Comparison of ENCODE assay signal across 9 cellular contexts in the genomic region with DNA sequence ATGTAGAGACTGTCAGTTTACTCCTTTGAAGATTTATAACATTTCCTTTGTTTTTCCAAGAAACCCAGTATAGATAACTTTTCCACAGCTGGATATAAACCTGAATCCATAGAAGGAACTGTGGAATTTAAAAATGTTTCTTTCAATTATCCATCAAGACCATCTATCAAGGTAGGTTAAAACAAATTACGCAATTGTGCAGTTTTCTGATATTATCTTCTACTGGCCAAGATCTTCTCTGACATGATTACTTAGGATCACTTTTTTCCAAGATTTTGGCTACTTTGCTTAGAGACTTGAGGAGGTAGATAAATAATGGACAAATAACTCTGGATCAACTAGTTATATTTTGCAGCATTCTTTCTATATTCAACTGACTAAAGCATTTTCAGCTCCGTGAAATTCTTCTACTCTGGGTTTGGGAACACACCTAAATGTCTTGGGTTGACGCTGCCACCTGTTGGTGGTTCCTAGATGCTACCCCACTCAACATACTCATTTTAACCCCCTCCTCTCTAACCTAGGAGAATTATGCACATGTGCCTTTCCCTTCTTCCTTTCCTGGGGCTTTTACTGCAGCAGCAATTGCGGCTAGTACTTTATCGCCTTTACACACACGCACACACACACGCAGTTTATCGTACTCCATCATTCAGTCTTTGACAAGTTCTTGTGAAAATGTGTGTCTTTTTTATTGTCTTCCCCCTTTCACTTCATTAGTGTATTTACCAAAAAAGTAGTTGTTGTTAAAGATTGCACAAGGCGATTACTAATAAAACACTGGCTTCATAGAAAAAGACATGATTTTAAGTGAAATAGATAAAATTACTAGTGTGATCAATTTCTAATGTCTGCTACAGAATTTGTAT. TPM values are rescaled to one million over a fixed set of nuclear protein-coding genes. Genes with fewer than 3 reads are reported as not detected.
DNase-seq lines count a peak whose midpoint lies in the region; ATAC-seq and TF ChIP-seq lines count a peak whose summit lies in the region.
"Had no signal": no experiment of that assay in that cellular context is flagged by ENCODE, and none has a peak within 500 bp of the region (broad histone marks: within the 10 kb centered on the region; RNA-seq: fewer than 3 reads in every experiment).

No MANE protein-coding gene starts in this region.

- H3K4me3 ChIP-seq in hepatocyte, result no peak overlapping the region
- H3K4me3 ChIP-seq: skin epidermis had no signal

- no peaks in the 10 kb centered on the region for H3K27me3 ChIP-seq in hepatocyte

- H3K4me1 ChIP-seq in hepatocyte (ENCODE audit: insufficient read depth), result no peaks in the 10 kb centered on the region

- H3K9me2 ChIP-seq in hepatocyte (replicated peaks; ENCODE audit: insufficient read depth), result no peaks in the 10 kb centered on the region

- H4K20me1 ChIP-seq in hepatocyte (ENCODE audit: insufficient read depth, poor library complexity, severe bottlenecking), result no peaks in the 10 kb centered on the region

- DNase-seq in OCI-M1 (lab: John Stamatoyannopoulos, UW) (peak; percentile 47), hepatocyte (ENCODE audit: low spot score) (peak; percentile 51), NCI-H2171 treated with DMSO at 0.1 percent for 48 hours (lab: John Stamatoyannopoulos, UW) (no peak), NCI-H128 (lab: John Stamatoyannopoulos, UW; ENCODE audit: unreplicated experiment) (no peak)

- TF ChIP-seq CTCF in GM12873 (IDR thresholded peaks at IDR 0.05; ENCODE audit: insufficient read depth, low read depth, low read length, missing control alignments) (peak; percentile 60), hepatocyte (IDR thresholded peaks at IDR 0.05; ENCODE audit: poor library complexity) (peak; percentile 48)

- H3K79me2 ChIP-seq in hepatocyte, result no peaks in the 10 kb centered on the region

- no peak overlapping the region for H2AFZ ChIP-seq in hepatocyte

- WGBS in hepatocyte (ENCODE audit: low lambda C conversion rate, missing lambda C conversion rate), result 28% methylated on average over 9 of the region's 9 CpGs

- no peaks in the 10 kb centered on the region for H3K9me3 ChIP-seq in hepatocyte (ENCODE audit: low read depth)

- H3K36me3 ChIP-seq in hepatocyte (replicated peaks; ENCODE audit: insufficient read depth, low read depth), result no peaks in the 10 kb centered on the region

- no peak overlapping the region for H3K27ac ChIP-seq in hepatocyte
- H3K27ac ChIP-seq: skin epidermis had no signal

- no peak overlapping the region for H3K4me2 ChIP-seq in hepatocyte

- ATAC-seq in HG02852 (IDR thresholded peaks at IDR 0.05; ENCODE audit: unreplicated experiment) (peak; percentile 54), GM21447 (IDR thresholded peaks at IDR 0.05; ENCODE audit: unreplicated experiment) (no peak)

RNA-seq across cellular contexts. Expression of gene ABCB5, which starts 32.7 kb away (rescaled TPM):
- 0.03 TPM in 1 of 2 replicates, not detected in the other for total RNA-seq in hepatocyte
- not detected in 2 replicates for polyA plus RNA-seq in hepatocyte
- total RNA-seq: activated CD8-positive, alpha-beta memory T cell treated with anti-CD3 and anti-CD28 coated beads for 36 hours had no signal

Comparison
In these comparisons a context has a peak if more than half of its experiments do, and no peak if none do; other contexts are left out.
1. DNase-seq: peak in OCI-M1 (single experiment) and hepatocyte (single experiment); none in NCI-H2171 treated with DMSO at 0.1 percent for 48 hours (single experiment) and NCI-H128 (single experiment).